19 cellular contexts compared by ENCODE assay signal in genomic region chr6:110529907-110530306, GRCh38. TPM values are rescaled to one million over a fixed set of nuclear protein-coding genes. Genes with fewer than 3 reads are reported as not detected.
DNase-seq lines count a peak whose midpoint lies in the region; ATAC-seq lines count a peak whose summit lies in the region.
"Had no signal": no experiment of that assay in that cellular context is flagged by ENCODE, and none has a peak within 500 bp of the region (broad histone marks: within the 10 kb centered on the region; RNA-seq: fewer than 3 reads in every experiment).

No MANE protein-coding gene starts in this region.

- no peaks in the 10 kb centered on the region for H3K36me3 Mint-ChIP-seq in activated naive CD8-positive, alpha-beta T cell treated with anti-CD3 and anti-CD28 coated beads, Interleukin-2, amount 50 U/mL, for 24 hours (ENCODE audit: low read depth)
- no peaks in the 10 kb centered on the region for H3K36me3 Mint-ChIP-seq in CD8-positive, alpha-beta memory T cell

- peaks cover 8% of the 10 kb centered on the region for H3K36me3 ChIP-seq in SJSA1
- H3K36me3 ChIP-seq in CD8-positive, alpha-beta memory T cell (ENCODE audit: insufficient read depth, low read length), result no peaks in the 10 kb centered on the region
- H3K36me3 ChIP-seq: esophagus muscularis mucosa, sigmoid colon, suprapubic skin had no signal

- H3K4me3 Mint-ChIP-seq in activated naive CD8-positive, alpha-beta T cell treated with anti-CD3 and anti-CD28 coated beads, Interleukin-2, amount 50 U/mL, for 24 hours, result no peak overlapping the region
- no peak overlapping the region for H3K4me3 Mint-ChIP-seq in CD8-positive, alpha-beta memory T cell
- H3K4me3 Mint-ChIP-seq: activated T-cell treated with anti-CD3 and anti-CD28 coated beads, Interleukin-2, amount 50 U/mL, for 24 hours had no signal

- POLR2A ChIA-PET in CD8-positive, alpha-beta memory T cell (lab: Charles Lee), result no interaction called here

- no peaks in the 10 kb centered on the region for H3K9me3 Mint-ChIP-seq in activated naive CD8-positive, alpha-beta T cell treated with anti-CD3 and anti-CD28 coated beads, Interleukin-2, amount 50 U/mL, for 24 hours
- H3K9me3 Mint-ChIP-seq in CD8-positive, alpha-beta memory T cell, result no peaks in the 10 kb centered on the region
- H3K9me3 Mint-ChIP-seq: activated T-cell treated with anti-CD3 and anti-CD28 coated beads, Interleukin-2, amount 50 U/mL, for 24 hours had no signal

- peak overlapping the region; percentile 70 for H3K27ac ChIP-seq in SJSA1
- H3K27ac ChIP-seq in CD8-positive, alpha-beta memory T cell (ENCODE audit: low read depth, low read length), result no peak overlapping the region
- H3K27ac ChIP-seq: body of pancreas, esophagus muscularis mucosa, sigmoid colon, suprapubic skin had no signal

- H3K9me3 ChIP-seq in SJSA1 (replicated peaks), result no peaks in the 10 kb centered on the region
- no peaks in the 10 kb centered on the region for H3K9me3 ChIP-seq in CD8-positive, alpha-beta memory T cell (ENCODE audit: low read length)
- H3K9me3 ChIP-seq: body of pancreas, esophagus muscularis mucosa, sigmoid colon, suprapubic skin had no signal

- peaks cover 6% of the 10 kb centered on the region for H3K27me3 Mint-ChIP-seq in activated naive CD8-positive, alpha-beta T cell treated with anti-CD3 and anti-CD28 coated beads, Interleukin-2, amount 50 U/mL, for 24 hours
- peaks cover 0 to 6% of the 10 kb centered on the region in 2 donors for H3K27me3 Mint-ChIP-seq in CD8-positive, alpha-beta memory T cell
- H3K27me3 Mint-ChIP-seq: activated T-cell treated with anti-CD3 and anti-CD28 coated beads, Interleukin-2, amount 50 U/mL, for 24 hours had no signal

- peaks cover 5% of the 10 kb centered on the region for H3K4me1 Mint-ChIP-seq in activated naive CD8-positive, alpha-beta T cell treated with anti-CD3 and anti-CD28 coated beads, Interleukin-2, amount 50 U/mL, for 24 hours
- peaks cover 4 to 13% (median 5%) of the 10 kb centered on the region in 3 donors for H3K4me1 Mint-ChIP-seq in CD8-positive, alpha-beta memory T cell

- no peaks in the 10 kb centered on the region for H3K27me3 ChIP-seq in SJSA1 (replicated peaks)
- no peaks in the 10 kb centered on the region for H3K27me3 ChIP-seq in CD8-positive, alpha-beta memory T cell (ENCODE audit: insufficient read depth, low read length, poor library complexity, severe bottlenecking)
- H3K27me3 ChIP-seq: body of pancreas, esophagus muscularis mucosa, sigmoid colon, suprapubic skin had no signal

- DNase-seq in EL (peak; percentile 58), SJSA1 (ENCODE audit: low read depth in 1 of 2, low spot score in 2 of 2) (peak in 1 of 2 experiments; percentile 23), fibroblast of gingiva (ENCODE audit: low read depth) (peak; percentile 18), sciatic nerve (ENCODE audit: low spot score) (no peak), AML-193 (lab: John Stamatoyannopoulos, UW) (no peak)
- DNase-seq in activated naive CD8-positive, alpha-beta T cell treated with anti-CD3 and anti-CD28 coated beads, Interleukin-2, amount 50 U/mL, for 24 hours, result no peak
- DNase-seq in CD8-positive, alpha-beta memory T cell, result no peak
- DNase-seq: activated CD4-positive, alpha-beta T cell treated with anti-CD3 and anti-CD28 coated beads, Interleukin-2, amount 50 U/mL, for 4 hours; activated naive CD4-positive, alpha-beta T cell treated with anti-CD3 and anti-CD28 coated beads, Interleukin-2, amount 50 U/mL, for 16 hours; activated T-cell treated with anti-CD3 and anti-CD28 coated beads, Interleukin-2, amount 50 U/mL, for 24 hours; body of pancreas; NCI-H1436; NCI-H2227 treated with DMSO at 0.1 percent for 48 hours; sigmoid colon; stimulated activated CD4-positive, alpha-beta T cell treated with anti-CD3 and anti-CD28 coated beads, Interleukin-2, amount 100 ng/mL, for 48 hours had no signal

- CTCF ChIA-PET in CD8-positive, alpha-beta memory T cell (lab: Charles Lee), result interaction anchor here (1.0 to 2.1 kb wide), 6 partner anchors 152 to 499 kb away, joined by 3 to 6 read pairs (median 3); no protein-coding TSS in a partner anchor

- peak; percentile 64 for ATAC-seq in sciatic nerve
- no peak for ATAC-seq in activated naive CD8-positive, alpha-beta T cell treated with anti-CD3 and anti-CD28 coated beads, Interleukin-2, amount 50 U/mL, for 24 hours
- no peak for ATAC-seq in GM21576 (IDR thresholded peaks at IDR 0.05; ENCODE audit: unreplicated experiment)
- ATAC-seq: body of pancreas had no signal

- H3K27ac Mint-ChIP-seq in activated naive CD8-positive, alpha-beta T cell treated with anti-CD3 and anti-CD28 coated beads, Interleukin-2, amount 50 U/mL, for 24 hours, result no peak overlapping the region
- no peak overlapping the region for H3K27ac Mint-ChIP-seq in CD8-positive, alpha-beta memory T cell
- H3K27ac Mint-ChIP-seq: activated T-cell treated with anti-CD3 and anti-CD28 coated beads, Interleukin-2, amount 50 U/mL, for 24 hours had no signal

- peaks cover 73% of the 10 kb centered on the region for H3K4me1 ChIP-seq in SJSA1 (replicated peaks)
- H3K4me1 ChIP-seq in CD8-positive, alpha-beta memory T cell (ENCODE audit: insufficient read depth, low read length), result no peaks in the 10 kb centered on the region
- H3K4me1 ChIP-seq: body of pancreas had no signal

- no peak overlapping the region for H3K4me3 ChIP-seq in SJSA1
- no peak overlapping the region for H3K4me3 ChIP-seq in CD8-positive, alpha-beta memory T cell (ENCODE audit: low read length)
- H3K4me3 ChIP-seq: body of pancreas, esophagus muscularis mucosa, sigmoid colon, suprapubic skin had no signal

- intact Hi-C loops in sciatic nerve (cut with DNase I), result no loop called here

RNA-seq across cellular contexts. Expression of gene SLC22A16, which starts 53.5 kb away (rescaled TPM):
- not detected in 2 replicates for total RNA-seq in SJSA1 (2014; rRNA removed; shearing (Covaris generic))
- 0.22 TPM for total RNA-seq in sciatic nerve
- total RNA-seq in CD8-positive, alpha-beta memory T cell, result not detected
- polyA plus RNA-seq in CD8-positive, alpha-beta memory T cell, result not detected
- total RNA-seq: body of pancreas, H1, suprapubic skin had no signal
- polyA plus RNA-seq: H1 had no signal

Comparison
In these comparisons a context has a peak if more than half of its experiments do, and no peak if none do; other contexts are left out.
1. DNase-seq: peak in EL (single experiment) and fibroblast of gingiva (single experiment); none in sciatic nerve (single experiment), activated naive CD8-positive, alpha-beta T cell treated with anti-CD3 and anti-CD28 coated beads, Interleukin-2, amount 50 U/mL, for 24 hours (single experiment), AML-193 (0 of 2) and CD8-positive, alpha-beta memory T cell (0 of 5).